Comparison of ENCODE assay signal across 18 cellular contexts in the genomic region with DNA sequence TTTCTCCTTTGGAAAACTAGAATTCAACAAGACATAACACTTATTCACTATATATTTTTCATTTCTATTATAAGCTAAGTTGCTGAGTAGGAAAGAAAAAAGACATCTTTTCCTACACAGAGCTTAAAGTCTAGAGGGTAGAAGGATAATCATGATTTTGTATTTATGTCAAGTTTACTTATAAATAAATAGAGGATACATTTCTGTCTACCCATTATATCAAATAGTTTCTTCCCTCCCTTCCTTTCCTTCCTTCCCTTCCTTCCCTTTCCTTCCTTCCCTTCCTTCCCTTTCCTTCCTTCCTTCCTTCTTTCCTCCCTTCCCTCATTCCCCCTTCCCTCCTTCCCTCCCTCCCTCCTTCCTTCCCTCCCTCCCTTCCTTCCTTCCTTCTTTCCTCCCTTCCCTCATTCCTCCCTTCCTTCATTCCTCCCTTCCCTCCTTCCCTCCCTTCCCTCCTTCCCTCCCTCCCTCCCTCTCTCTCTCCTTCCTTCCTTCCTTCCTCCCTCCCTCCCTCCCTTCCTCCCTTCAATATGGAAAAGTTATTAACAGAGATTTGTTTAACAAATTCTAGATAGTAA.
DNase-seq lines count a peak whose midpoint lies in the region; ATAC-seq, FAIRE-seq and TF ChIP-seq lines count a peak whose summit lies in the region.
"Had no signal": no experiment of that assay in that cellular context is flagged by ENCODE, and none has a peak within 500 bp of the region (broad histone marks: within the 10 kb centered on the region; RNA-seq: fewer than 3 reads in every experiment).

No MANE protein-coding gene starts in this region.

- H2AFZ ChIP-seq in HepG2 (ENCODE audit: low read length) (no peak overlapping the region), K562 (ENCODE audit: low read depth, low read length) (no peak overlapping the region), neuronal stem cell (ENCODE audit: low read length) (peak overlapping the region; percentile 54)

- POLR2A ChIA-PET in HepG2 (lab: Yijun Ruan, JAX): no interaction called here
- POLR2A ChIA-PET in K562 (lab: Yijun Ruan, JAX): no interaction called here

- H3K79me2 ChIP-seq in HepG2 (ENCODE audit: insufficient read depth, low read length) (no peaks in the 10 kb centered on the region), K562 (ENCODE audit: control insufficient read depth, insufficient read depth, low read length) (no peaks in the 10 kb centered on the region)

- H3K27me3 ChIP-seq in HepG2 (ENCODE audit: control insufficient read depth in 1 of 2, insufficient read depth in 2 of 2, low read length in 2 of 2): no peaks in the 10 kb centered on the region
- no peaks in the 10 kb centered on the region for H3K27me3 ChIP-seq in right lobe of liver
- no peaks in the 10 kb centered on the region for H3K27me3 ChIP-seq in K562 (ENCODE audit: control insufficient read depth in 2 of 2, insufficient read depth in 2 of 2, low read length in 2 of 2)
- no peaks in the 10 kb centered on the region for H3K27me3 ChIP-seq in neuronal stem cell (ENCODE audit: control insufficient read depth in 3 of 3, insufficient read depth in 3 of 3, low read depth in 1 of 3, low read length in 3 of 3)
- no peaks in the 10 kb centered on the region for H3K27me3 ChIP-seq in uterus
- H3K27me3 ChIP-seq in ovary: no peaks in the 10 kb centered on the region
- H3K27me3 ChIP-seq: BE2C had no signal

- no peak overlapping the region for H4K8ac ChIP-seq in neuronal stem cell (ENCODE audit: low read depth, low read length)

- no peak overlapping the region for H2BK12ac ChIP-seq in neuronal stem cell (ENCODE audit: low read length)

- H2BK5ac ChIP-seq in neuronal stem cell (ENCODE audit: low read length): no peak overlapping the region

- intact Hi-C loops in HepG2 (cut with micrococcal nuclease; ENCODE audit: unreplicated experiment) (no loop called here), right lobe of liver (cut with DNase I) (no loop called here), K562 (cut with micrococcal nuclease) (no loop called here), uterus (cut with DNase I; ENCODE audit: low total_unique reads) (no loop called here), ovary (cut with DNase I) (no loop called here)

- CTCF ChIA-PET in HepG2 (lab: Yijun Ruan, JAX; ENCODE audit: low intra/inter-chr PET ratio, low total read pairs): no interaction called here
- CTCF ChIA-PET in K562 (lab: Yijun Ruan, JAX; ENCODE audit: low intra/inter-chr PET ratio): no interaction called here

- H3K9ac ChIP-seq in HepG2 (ENCODE audit: insufficient read depth, low read depth, low read length) (no peak overlapping the region), K562 (ENCODE audit: insufficient read depth in 1 of 2, low read depth in 2 of 2, low read length in 2 of 2) (no peak overlapping the region), neuronal stem cell (ENCODE audit: low read depth, low read length, poor library complexity) (no peak overlapping the region)

- in situ Hi-C loops in HepG2 (cut with HindIII; ENCODE audit: extremely low pct_ligation_motif_present, low pct_unique_long_range_greater_than_20kb) (no loop called here), K562 (cut with MboI) (no loop called here)

- H3K14ac ChIP-seq in neuronal stem cell (ENCODE audit: low read length): no peak overlapping the region

- no peak overlapping the region for H3K18ac ChIP-seq in neuronal stem cell (ENCODE audit: low read length)

- no peak overlapping the region for H3K4me2 ChIP-seq in HepG2 (ENCODE audit: low read depth, low read length)
- no peak overlapping the region for H3K4me2 ChIP-seq in K562 (ENCODE audit: insufficient read depth, low read length)
- no peak overlapping the region for H3K4me2 ChIP-seq in neuronal stem cell (ENCODE audit: insufficient read depth, low read length, poor library complexity, severe bottlenecking)

- TF ChIP-seq CTCF in HepG2 (CRISPR knock-in tag; IDR thresholded peaks at IDR 0.05) (no peak), right lobe of liver (IDR thresholded peaks at IDR 0.05) (no peak), K562 (IDR thresholded peaks at IDR 0.05 in 2 of 3, conservative IDR thresholded peaks at IDR 0.05 in 1 of 3; ENCODE audit: insufficient read depth in 2 of 3, low read depth in 1 of 3, low read length in 3 of 3) (no peak), uterus (IDR thresholded peaks at IDR 0.05) (no peak), ovary (IDR thresholded peaks at IDR 0.05) (no peak)

- H2BK120ac ChIP-seq in neuronal stem cell (ENCODE audit: low read depth, low read length): no peak overlapping the region

- TF ChIP-seq POLR2A in HepG2 (IDR thresholded peaks at IDR 0.05; ENCODE audit: insufficient read depth in 1 of 2, low read depth in 2 of 2, low read length in 2 of 2) (no peak), right lobe of liver (IDR thresholded peaks at IDR 0.05) (no peak), K562 (conservative IDR thresholded peaks at IDR 0.05) (no peak), uterus (IDR thresholded peaks at IDR 0.05) (no peak), ovary (IDR thresholded peaks at IDR 0.05) (no peak)

- no peak overlapping the region for H2BK15ac ChIP-seq in neuronal stem cell (ENCODE audit: low read length)

- no peak overlapping the region for H3K23ac ChIP-seq in neuronal stem cell (ENCODE audit: low read depth, low read length, poor library complexity)

- H3K4me3 ChIP-seq in HepG2 (replicated peaks in 1 of 3; ENCODE audit: insufficient read depth in 1 of 3, low read depth in 2 of 3, low read length in 3 of 3) (no peak overlapping the region), right lobe of liver (no peak overlapping the region), K562 (no peak overlapping the region), neuronal stem cell (ENCODE audit: low read length in 2 of 2) (no peak overlapping the region), uterus (no peak overlapping the region), ovary (no peak overlapping the region)

- H3K36me3 ChIP-seq in HepG2 (replicated peaks in 1 of 2; ENCODE audit: control insufficient read depth in 1 of 2, insufficient read depth in 2 of 2, low read length in 2 of 2): no peaks in the 10 kb centered on the region
- H3K36me3 ChIP-seq in right lobe of liver: no peaks in the 10 kb centered on the region
- no peaks in the 10 kb centered on the region for H3K36me3 ChIP-seq in K562 (ENCODE audit: control insufficient read depth, insufficient read depth, low read length)
- no peaks in the 10 kb centered on the region for H3K36me3 ChIP-seq in neuronal stem cell (replicated peaks in 1 of 2; ENCODE audit: control insufficient read depth in 2 of 2, insufficient read depth in 2 of 2, low read length in 2 of 2)
- no peaks in the 10 kb centered on the region for H3K36me3 ChIP-seq in uterus
- no peaks in the 10 kb centered on the region for H3K36me3 ChIP-seq in ovary
- H3K36me3 ChIP-seq: BE2C had no signal

- BruUV-seq in HepG2 (replicated peaks; lab: Mats Ljungman, UMichigan) (no TSS peak), K562 (replicated peaks; lab: Mats Ljungman, UMichigan) (no TSS peak)

- H2AK5ac ChIP-seq in neuronal stem cell (ENCODE audit: low read depth, low read length): no peak overlapping the region

- H3K27ac ChIP-seq in HepG2 (ENCODE audit: extremely low read length, insufficient read depth, low read length) (no peak overlapping the region), right lobe of liver (no peak overlapping the region), K562 (ENCODE audit: extremely low read depth, low read depth, low read length) (no peak overlapping the region), neuronal stem cell (replicated peaks; ENCODE audit: low read length) (no peak overlapping the region), uterus (peak overlapping the region; percentile 41 to 51), ovary (no peak overlapping the region)

- DNase-seq in HepG2 (ENCODE audit: low spot score): no peak
- no peak for DNase-seq in right lobe of liver
- no peak for DNase-seq in K562 (ENCODE audit: extremely low read depth in 1 of 4, low spot score in 3 of 4)
- DNase-seq in neuronal stem cell (ENCODE audit: low spot score): no peak
- DNase-seq in uterus: no peak
- no peak for DNase-seq in ovary
- no peak for DNase-seq in AML-193 (lab: John Stamatoyannopoulos, UW)
- no peak for DNase-seq in NCI-H1436 (lab: John Stamatoyannopoulos, UW)
- DNase-seq: 8988T; BE2C; CD8-positive, alpha-beta T cell; COR-L47; DMS153; DMS79 treated with DMSO at 0.1 percent for 48 hours had no signal

- H4K20me1 ChIP-seq in HepG2 (ENCODE audit: insufficient read depth, low read length): no peaks in the 10 kb centered on the region
- no peaks in the 10 kb centered on the region for H4K20me1 ChIP-seq in K562 (replicated peaks; ENCODE audit: control insufficient read depth, insufficient read depth, low read length)

- H3K9me3 ChIP-seq in HepG2 (ENCODE audit: low read length) (no peaks in the 10 kb centered on the region), right lobe of liver (no peaks in the 10 kb centered on the region), K562 (replicated peaks; ENCODE audit: control insufficient read depth, insufficient read depth, low read depth, low read length) (no peaks in the 10 kb centered on the region), neuronal stem cell (replicated peaks in 1 of 2; ENCODE audit: control insufficient read depth in 2 of 2, insufficient read depth in 1 of 2, low read depth in 1 of 2, low read length in 2 of 2) (no peaks in the 10 kb centered on the region), uterus (no peaks in the 10 kb centered on the region), ovary (no peaks in the 10 kb centered on the region)
- H3K9me3 ChIP-seq: BE2C had no signal

- no peaks in the 10 kb centered on the region for H3K9me1 ChIP-seq in K562 (ENCODE audit: control insufficient read depth, insufficient read depth, low read length)

- H3K4ac ChIP-seq in neuronal stem cell (ENCODE audit: low read length): no peak overlapping the region

- H3K4me1 ChIP-seq in HepG2 (ENCODE audit: insufficient read depth, low read length): no peaks in the 10 kb centered on the region
- no peaks in the 10 kb centered on the region for H3K4me1 ChIP-seq in right lobe of liver
- H3K4me1 ChIP-seq in K562 (replicated peaks in 1 of 2; ENCODE audit: control insufficient read depth in 2 of 2, insufficient read depth in 2 of 2, low read length in 2 of 2): no peaks in the 10 kb centered on the region
- no peaks in the 10 kb centered on the region for H3K4me1 ChIP-seq in neuronal stem cell (ENCODE audit: control insufficient read depth in 2 of 2, insufficient read depth in 1 of 2, low read depth in 1 of 2, low read length in 2 of 2)
- peaks cover 0 to 5% of the 10 kb centered on the region in 2 donors for H3K4me1 ChIP-seq in uterus
- peaks cover 2% of the 10 kb centered on the region for H3K4me1 ChIP-seq in ovary (ENCODE audit: insufficient read depth)
- H3K4me1 ChIP-seq: BE2C had no signal

- TF ChIP-seq EP300 in HepG2 (IDR thresholded peaks at IDR 0.05; ENCODE audit: low read depth in 2 of 2, low read length in 2 of 2): no peak
- no peak for TF ChIP-seq EP300 in HepG2 (CRISPR knock-in tag; IDR thresholded peaks at IDR 0.05; ENCODE audit: borderline replicate concordance)
- no peak for TF ChIP-seq EP300 in K562 (IDR thresholded peaks at IDR 0.05; ENCODE audit: low read length)
- TF ChIP-seq EP300 in ovary (IDR thresholded peaks at IDR 0.05): no peak

- TF ChIP-seq RAD21 in HepG2 (CRISPR knock-in tag; IDR thresholded peaks at IDR 0.05): no peak
- TF ChIP-seq RAD21 in K562 (CRISPR knock-in tag; conservative IDR thresholded peaks at IDR 0.05 in 1 of 2, IDR thresholded peaks at IDR 0.05 in 1 of 2): no peak

- no peak for FAIRE-seq in HepG2 (lab: Jason Lieb, UNC)
- no peak for FAIRE-seq in K562 (lab: Jason Lieb, UNC)
- FAIRE-seq: D721Med, GM12892, H54 had no signal

- ATAC-seq in HepG2 (no peak), right lobe of liver (no peak), K562 (no peak)
- ATAC-seq: CD8-positive, alpha-beta T cell; HCT116 had no signal

- H4K91ac ChIP-seq in neuronal stem cell (ENCODE audit: low read depth, low read length, poor library complexity): no peak overlapping the region

- no peaks in the 10 kb centered on the region for H3K79me1 ChIP-seq in neuronal stem cell (ENCODE audit: low read depth, low read length)

Comparison
In these comparisons a context has a peak if more than half of its experiments do, and no peak if none do; other contexts are left out.
1. H3K27ac ChIP-seq: peak in uterus (2 of 2); none in HepG2 (single experiment), right lobe of liver (0 of 3), K562 (single experiment), neuronal stem cell (single experiment) and ovary (0 of 2).
2. Of the 241 proteins assayed by ChIP-seq in both HepG2 and K562: peak only in HepG2: HNRNPK and PCBP1; only in K562: PCBP2; in both: none; in neither: 238.